ENCODE assay signal across 8 cellular contexts in the genomic region with DNA sequence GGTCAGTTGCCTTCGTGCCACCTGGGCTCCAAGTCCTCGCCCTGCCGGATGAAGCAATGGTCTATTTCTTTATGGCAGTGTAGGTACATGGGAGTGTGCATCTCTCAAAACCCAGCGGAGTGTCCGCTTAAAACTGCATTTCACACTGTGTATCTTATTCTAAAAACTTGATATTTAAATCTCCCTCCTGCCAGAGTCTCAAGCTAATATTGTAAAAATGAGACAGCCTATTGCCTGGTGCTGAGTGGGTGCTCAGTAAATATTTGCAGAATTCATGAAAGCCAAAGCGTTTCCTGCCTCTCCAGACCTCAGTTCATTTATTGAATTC. TPM values are rescaled to one million over a fixed set of nuclear protein-coding genes. Genes with fewer than 3 reads are reported as not detected.
DNase-seq lines count a peak whose midpoint lies in the region; ATAC-seq and TF ChIP-seq lines count a peak whose summit lies in the region.

No MANE protein-coding gene starts in this region.

- H3K79me2 ChIP-seq in HCT116 (ENCODE audit: insufficient read depth, low read length), result peaks cover 23% of the 10 kb centered on the region

- BruUV-seq in HCT116 (replicated peaks; lab: Mats Ljungman, UMichigan), result no TSS peak

- ATAC-seq in HCT116, result peak; percentile 32
- ATAC-seq in right lobe of liver, result peak in 1 of 4 donors; percentile 9

- H3K9me2 ChIP-seq in HCT116 (ENCODE audit: insufficient read depth), result no peaks in the 10 kb centered on the region

- no peaks in the 10 kb centered on the region for H3K9me3 ChIP-seq in HCT116 (ENCODE audit: control insufficient read depth in 1 of 2, insufficient read depth in 1 of 2, low read depth in 1 of 2, low read length in 2 of 2)
- no peaks in the 10 kb centered on the region for H3K9me3 ChIP-seq in adipocyte (ENCODE audit: control insufficient read depth, low read length)
- H3K9me3 ChIP-seq in right lobe of liver, result no peaks in the 10 kb centered on the region

- peaks cover 11% of the 10 kb centered on the region for H3K4me1 Mint-ChIP-seq in type B pancreatic cell (ENCODE audit: unreplicated experiment)

- CTCF ChIA-PET in HCT116 (lab: Charles Lee), result no interaction called here

- WGBS in right lobe of liver (ENCODE audit: insufficient coverage, low coverage, low lambda C conversion rate, missing lambda C conversion rate), result 29% methylated on average over 3 of the region's 6 CpGs

- POLR2A ChIA-PET in HCT116 (lab: Charles Lee), result no interaction called here

- no peaks in the 10 kb centered on the region for H3K9me3 Mint-ChIP-seq in type B pancreatic cell

- peaks cover 3% of the 10 kb centered on the region; the same call in 1 of the 2 replicates for H4K20me1 ChIP-seq in HCT116 (ENCODE audit: insufficient read depth)

- no peak for TF ChIP-seq RAD21 in HCT116 (IDR thresholded peaks at IDR 0.05; ENCODE audit: low read depth)

- peak overlapping the region; percentile 50 for H3K4me3 ChIP-seq in AG10803 (ENCODE audit: low read length)
- H3K4me3 ChIP-seq in HCT116 (replicated peaks in 1 of 2; ENCODE audit: low read depth in 1 of 2, low read length in 2 of 2), result peak overlapping the region; percentile 28 to 81
- peak overlapping the region; percentile 77 for H3K4me3 ChIP-seq in adipocyte (ENCODE audit: low read length)
- peak overlapping the region; percentile 24 to 99 (median 48) for H3K4me3 ChIP-seq in right lobe of liver

- no peaks in the 10 kb centered on the region for H3K36me3 Mint-ChIP-seq in type B pancreatic cell

- H3K4me1 ChIP-seq in HCT116 (ENCODE audit: control insufficient read depth in 1 of 2, insufficient read depth in 2 of 2, low read length in 2 of 2), result peaks cover 12 to 19% of the 10 kb centered on the region in 2 experiments
- peaks cover 36% of the 10 kb centered on the region for H3K4me1 ChIP-seq in adipocyte (ENCODE audit: control insufficient read depth, insufficient read depth, low read length)
- peaks cover 0 to 31% (median 8%) of the 10 kb centered on the region in 4 donors for H3K4me1 ChIP-seq in right lobe of liver

- no peak overlapping the region for H3K27ac ChIP-seq in HCT116 (ENCODE audit: low read depth, low read length)
- H3K27ac ChIP-seq in right lobe of liver, result peak overlapping the region in 1 of 3 donors; percentile 95

- peak overlapping the region; percentile 81 for H3K4me3 Mint-ChIP-seq in type B pancreatic cell

- TF ChIP-seq CTCF in AG10803 (conservative IDR thresholded peaks at IDR 0.05; ENCODE audit: low read length) (no peak), HCT116 (IDR thresholded peaks at IDR 0.05 in 2 of 3, conservative IDR thresholded peaks at IDR 0.05 in 1 of 3; ENCODE audit: borderline replicate concordance in 1 of 3, insufficient read depth in 1 of 3, low read depth in 2 of 3, low read length in 2 of 3) (no peak), right lobe of liver (IDR thresholded peaks at IDR 0.05) (no peak), type B pancreatic cell (conservative IDR thresholded peaks at IDR 0.05) (no peak)

- no peak for DNase-seq in AG10803 (ENCODE audit: low read depth)
- DNase-seq in HCT116 (ENCODE audit: low read depth, low spot score), result no peak
- no peak for DNase-seq in adipocyte (ENCODE audit: low read depth)
- DNase-seq in right lobe of liver, result no peak
- DNase-seq in type B pancreatic cell (ENCODE audit: extremely low spot score, unreplicated experiment), result no peak
- no peak for DNase-seq in GM19240 (ENCODE audit: insufficient read length, low spot score)
- DNase-seq in epidermal melanocyte (ENCODE audit: insufficient read length, low spot score), result no peak
- DNase-seq in hepatic stellate cell (ENCODE audit: low spot score), result no peak

- H3K27me3 ChIP-seq in HCT116 (ENCODE audit: insufficient read depth, low read length) (no peaks in the 10 kb centered on the region), adipocyte (replicated peaks; ENCODE audit: control insufficient read depth, insufficient read depth, low read length) (no peaks in the 10 kb centered on the region), right lobe of liver (no peaks in the 10 kb centered on the region)

- peak overlapping the region; percentile 24 for H2AFZ ChIP-seq in HCT116 (ENCODE audit: low read depth, low read length, poor library complexity, severe bottlenecking)

- no peak for TF ChIP-seq POLR2A in HCT116 (IDR thresholded peaks at IDR 0.05; ENCODE audit: borderline replicate concordance, extremely low read depth, insufficient read depth, insufficient read length)
- TF ChIP-seq POLR2A in right lobe of liver (IDR thresholded peaks at IDR 0.05), result no peak

- peak overlapping the region; percentile 40 for H3K27ac Mint-ChIP-seq in type B pancreatic cell

- no peaks in the 10 kb centered on the region for H3K27me3 Mint-ChIP-seq in type B pancreatic cell

- no peaks in the 10 kb centered on the region; a peak in 1 of 4 replicates for H3K36me3 ChIP-seq in HCT116 (ENCODE audit: control insufficient read depth in 1 of 2, insufficient read depth in 2 of 2, low read length in 2 of 2)
- no peaks in the 10 kb centered on the region for H3K36me3 ChIP-seq in adipocyte (ENCODE audit: control insufficient read depth, insufficient read depth, low read length, severe bottlenecking)
- H3K36me3 ChIP-seq in right lobe of liver, result no peaks in the 10 kb centered on the region

- H3K9ac ChIP-seq in HCT116 (ENCODE audit: low read length) (no peak overlapping the region), adipocyte (ENCODE audit: low read length) (peak overlapping the region; percentile 58)

- intact Hi-C loops in HCT116 (cut with micrococcal nuclease) (no loop called here), right lobe of liver (cut with DNase I) (no loop called here)

- RAD21 ChIA-PET in HCT116 (lab: Charles Lee; ENCODE audit: low non-redundant PET in 1 of 2, low total read pairs in 2 of 2, uncharacterized antibody in 2 of 2, unreplicated experiment in 2 of 2), result no interaction called here

- peak overlapping the region; percentile 76 for H3K4me2 ChIP-seq in HCT116 (ENCODE audit: low read length)

TF ChIP-seq in HCT116, 20 proteins besides CTCF, POLR2A, EP300 and RAD21 (continues in another document):
- TF ChIP-seq SRF (IDR thresholded peaks at IDR 0.05; ENCODE audit: low read depth) (no peak), POLR2AphosphoS5 (IDR thresholded peaks at IDR 0.05; ENCODE audit: low read depth, low read length) (no peak), ELF1 (IDR thresholded peaks at IDR 0.05; ENCODE audit: borderline replicate concordance, low read depth) (no peak), ZFX (IDR thresholded peaks at IDR 0.05) (no peak), ZNF274 (IDR thresholded peaks at IDR 0.05; ENCODE audit: low read depth, low read length) (no peak), SIN3A (IDR thresholded peaks at IDR 0.05; ENCODE audit: low read depth) (no peak), CBX3 (IDR thresholded peaks at IDR 0.05; ENCODE audit: low read depth) (no peak), CEBPB (IDR thresholded peaks at IDR 0.05; ENCODE audit: low read depth) (no peak), EZH2phosphoT487 (IDR thresholded peaks at IDR 0.05; ENCODE audit: borderline replicate concordance) (no peak)
- TF ChIP-seq, protein P1, sequence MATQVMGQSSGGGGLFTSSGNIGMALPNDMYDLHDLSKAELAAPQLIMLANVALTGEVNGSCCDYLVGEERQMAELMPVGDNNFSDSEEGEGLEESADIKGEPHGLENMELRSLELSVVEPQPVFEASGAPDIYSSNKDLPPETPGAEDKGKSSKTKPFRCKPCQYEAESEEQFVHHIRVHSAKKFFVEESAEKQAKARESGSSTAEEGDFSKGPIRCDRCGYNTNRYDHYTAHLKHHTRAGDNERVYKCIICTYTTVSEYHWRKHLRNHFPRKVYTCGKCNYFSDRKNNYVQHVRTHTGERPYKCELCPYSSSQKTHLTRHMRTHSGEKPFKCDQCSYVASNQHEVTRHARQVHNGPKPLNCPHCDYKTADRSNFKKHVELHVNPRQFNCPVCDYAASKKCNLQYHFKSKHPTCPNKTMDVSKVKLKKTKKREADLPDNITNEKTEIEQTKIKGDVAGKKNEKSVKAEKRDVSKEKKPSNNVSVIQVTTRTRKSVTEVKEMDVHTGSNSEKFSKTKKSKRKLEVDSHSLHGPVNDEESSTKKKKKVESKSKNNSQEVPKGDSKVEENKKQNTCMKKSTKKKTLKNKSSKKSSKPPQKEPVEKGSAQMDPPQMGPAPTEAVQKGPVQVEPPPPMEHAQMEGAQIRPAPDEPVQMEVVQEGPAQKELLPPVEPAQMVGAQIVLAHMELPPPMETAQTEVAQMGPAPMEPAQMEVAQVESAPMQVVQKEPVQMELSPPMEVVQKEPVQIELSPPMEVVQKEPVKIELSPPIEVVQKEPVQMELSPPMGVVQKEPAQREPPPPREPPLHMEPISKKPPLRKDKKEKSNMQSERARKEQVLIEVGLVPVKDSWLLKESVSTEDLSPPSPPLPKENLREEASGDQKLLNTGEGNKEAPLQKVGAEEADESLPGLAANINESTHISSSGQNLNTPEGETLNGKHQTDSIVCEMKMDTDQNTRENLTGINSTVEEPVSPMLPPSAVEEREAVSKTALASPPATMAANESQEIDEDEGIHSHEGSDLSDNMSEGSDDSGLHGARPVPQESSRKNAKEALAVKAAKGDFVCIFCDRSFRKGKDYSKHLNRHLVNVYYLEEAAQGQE (IDR thresholded peaks at IDR 0.05; ENCODE audit: low read depth), result no peak
- TF ChIP-seq, protein P2, sequence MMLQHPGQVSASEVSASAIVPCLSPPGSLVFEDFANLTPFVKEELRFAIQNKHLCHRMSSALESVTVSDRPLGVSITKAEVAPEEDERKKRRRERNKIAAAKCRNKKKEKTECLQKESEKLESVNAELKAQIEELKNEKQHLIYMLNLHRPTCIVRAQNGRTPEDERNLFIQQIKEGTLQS (IDR thresholded peaks at IDR 0.05), result no peak

RNA-seq across cellular contexts. Expression of a gene that starts 0.3 kb away (rescaled TPM):
- total RNA-seq in HCT116 (2021; ENCODE audit: unreplicated experiment) (16.6 TPM), right lobe of liver (10 to 100 TPM; 23.7 to 81.4 (median 29.6) TPM), type B pancreatic cell (ENCODE audit: low replicate concordance) (17.4 and 22.1 TPM in 2 replicates)
- 6.6 and 7.5 TPM in 2 replicates for polyA plus RNA-seq in HCT116 (2012)

RNA-seq across cellular contexts. Expression of a gene that starts 14.5 kb away (rescaled TPM):
- total RNA-seq in HCT116 (2021; ENCODE audit: unreplicated experiment), result not detected
- polyA plus RNA-seq in HCT116 (2012), result 0.04 and 0.12 TPM in 2 replicates
- not detected for total RNA-seq in right lobe of liver
- total RNA-seq in type B pancreatic cell (ENCODE audit: low replicate concordance), result not detected in 2 replicates

RNA-seq across cellular contexts. Expression of a gene that starts 53.4 kb away (rescaled TPM):
- total RNA-seq in HCT116 (2021; ENCODE audit: unreplicated experiment) (17.3 TPM), right lobe of liver (1 to 10 TPM in 2 of 6 experiments, under 1 TPM in 3, not detected in 1; 0.22 to 1.3 (median 0.74) TPM), type B pancreatic cell (ENCODE audit: low replicate concordance) (15.7 and 20.1 TPM in 2 replicates)
- 24.6 and 27.5 TPM in 2 replicates for polyA plus RNA-seq in HCT116 (2012)
